ENCODE assay signal across 20 cellular contexts in genomic region chr6:90238663-90239542, GRCh38. TPM values are rescaled to one million over a fixed set of nuclear protein-coding genes. Genes with fewer than 3 reads are reported as not detected.
DNase-seq lines count a peak whose midpoint lies in the region; TF ChIP-seq lines count a peak whose summit lies in the region.
"Had no signal": no experiment of that assay in that cellular context is flagged by ENCODE, and none has a peak within 500 bp of the region (broad histone marks: within the 10 kb centered on the region; RNA-seq: fewer than 3 reads in every experiment).

No MANE protein-coding gene starts in this region.

- no peaks in the 10 kb centered on the region for H3K9me3 ChIP-seq in CD4-positive, alpha-beta memory T cell (ENCODE audit: control insufficient read depth in 1 of 2, low read length in 2 of 2)
- no peaks in the 10 kb centered on the region for H3K9me3 ChIP-seq in KOPT-K1 (ENCODE audit: insufficient read depth, low read length, poor library complexity, severe bottlenecking)
- H3K9me3 ChIP-seq: colonic mucosa, gastroesophageal sphincter, neutrophil, transverse colon had no signal

- no peaks in the 10 kb centered on the region for H3K27me3 Mint-ChIP-seq in CD4-positive, alpha-beta memory T cell
- H3K27me3 Mint-ChIP-seq in activated naive CD8-positive, alpha-beta T cell treated with anti-CD3 and anti-CD28 coated beads for 36 hours, result no peaks in the 10 kb centered on the region
- H3K27me3 Mint-ChIP-seq in nephron (ENCODE audit: low read depth), result no peaks in the 10 kb centered on the region

- DNase-seq in CD4-positive, alpha-beta memory T cell, result no peak
- DNase-seq in activated naive CD8-positive, alpha-beta T cell treated with anti-CD3 and anti-CD28 coated beads for 36 hours, result no peak
- DNase-seq in hypothalamus (lab: John Stamatoyannopoulos, UW) (no peak), NCI-H510A (lab: John Stamatoyannopoulos, UW) (no peak)
- DNase-seq in stimulated activated naive CD4-positive, alpha-beta T cell treated with Interleukin-2 at 50 U/mL for 16 hours (lab: John Stamatoyannopoulos, UW), result no peak
- DNase-seq: anterior cingulate cortex; C1 segment of cervical spinal cord; colonic mucosa; DND-41; mesenchymal stem cell; NCI-H1436; NCI-H446; PC-9; stimulated activated CD4-positive, alpha-beta T cell treated with anti-CD3 and anti-CD28 coated beads, Interleukin-2, amount 100 ng/mL, for 48 hours; transverse colon had no signal

- H3K27me3 ChIP-seq in CD4-positive, alpha-beta memory T cell (ENCODE audit: insufficient read depth, low read length), result no peaks in the 10 kb centered on the region
- H3K27me3 ChIP-seq: colonic mucosa, gastroesophageal sphincter, neutrophil, transverse colon had no signal

- CTCF ChIA-PET in CD4-positive, alpha-beta memory T cell (lab: Charles Lee; ENCODE audit: partially characterized antibody), result interaction anchor here (1.2 to 1.4 kb wide), 2 partner anchors 51 to 240 kb away, joined by 3 read pairs; no protein-coding TSS in a partner anchor

- H3K36me3 ChIP-seq in CD4-positive, alpha-beta memory T cell (ENCODE audit: insufficient read depth, low read length), result no peaks in the 10 kb centered on the region
- H3K36me3 ChIP-seq in KOPT-K1 (ENCODE audit: insufficient read depth, low read length), result no peaks in the 10 kb centered on the region
- H3K36me3 ChIP-seq: colonic mucosa, gastroesophageal sphincter, neutrophil, transverse colon had no signal

- no peaks in the 10 kb centered on the region for H3K9me3 Mint-ChIP-seq in CD4-positive, alpha-beta memory T cell
- peaks cover 5% of the 10 kb centered on the region for H3K9me3 Mint-ChIP-seq in activated naive CD8-positive, alpha-beta T cell treated with anti-CD3 and anti-CD28 coated beads for 36 hours
- no peaks in the 10 kb centered on the region for H3K9me3 Mint-ChIP-seq in nephron

- peak overlapping the region in 3 of 8 donors; percentile 17 to 64 (median 59) for H3K4me3 Mint-ChIP-seq in CD4-positive, alpha-beta memory T cell
- H3K4me3 Mint-ChIP-seq in activated naive CD8-positive, alpha-beta T cell treated with anti-CD3 and anti-CD28 coated beads for 36 hours, result peak overlapping the region; percentile 22
- no peak overlapping the region for H3K4me3 Mint-ChIP-seq in nephron

- peaks cover 49 to 81% (median 65%) of the 10 kb centered on the region in 4 donors for H3K4me1 Mint-ChIP-seq in CD4-positive, alpha-beta memory T cell
- H3K4me1 Mint-ChIP-seq in activated naive CD8-positive, alpha-beta T cell treated with anti-CD3 and anti-CD28 coated beads for 36 hours, result peaks cover 79% of the 10 kb centered on the region
- peaks cover 31% of the 10 kb centered on the region for H3K4me1 Mint-ChIP-seq in nephron

- no peak for TF ChIP-seq CTCF in nephron (IDR thresholded peaks at IDR 0.05; ENCODE audit: unreplicated experiment in 3 of 3)

- peak overlapping the region; percentile 48 to 83 (median 78) for H3K27ac Mint-ChIP-seq in CD4-positive, alpha-beta memory T cell
- H3K27ac Mint-ChIP-seq in activated naive CD8-positive, alpha-beta T cell treated with anti-CD3 and anti-CD28 coated beads for 36 hours, result peak overlapping the region; percentile 91
- H3K27ac Mint-ChIP-seq in nephron, result peak overlapping the region; percentile 42 to 76 (median 68)

- intact Hi-C loops in CD4-positive, alpha-beta memory T cell (cut with micrococcal nuclease), result loop anchor here (2.0 kb wide), 1 partner anchor 14 kb away; no protein-coding TSS in a partner anchor

- peaks cover 73% of the 10 kb centered on the region for H3K4me1 ChIP-seq in CD4-positive, alpha-beta memory T cell (ENCODE audit: insufficient read depth, low read length)
- H3K4me1 ChIP-seq: colonic mucosa had no signal

- H3K4me3 ChIP-seq in CD4-positive, alpha-beta memory T cell (ENCODE audit: low read length in 2 of 2), result no peak overlapping the region
- H3K4me3 ChIP-seq: colonic mucosa, gastroesophageal sphincter, PC-9, transverse colon had no signal

- POLR2A ChIA-PET in CD4-positive, alpha-beta memory T cell (lab: Charles Lee; ENCODE audit: partially characterized antibody), result interaction anchor here (0.9 to 1.6 kb wide), 5 partner anchors 28 to 57 kb away, joined by 3 to 7 read pairs (median 3); partner anchors contain the start of gene BACH2

- H3K27ac ChIP-seq in CD4-positive, alpha-beta memory T cell (ENCODE audit: low read depth, low read length), result no peak overlapping the region
- H3K27ac ChIP-seq in KOPT-K1 (ENCODE audit: low read depth, low read length, poor library complexity, severe bottlenecking), result peak overlapping the region; percentile 48
- H3K27ac ChIP-seq: colonic mucosa, epithelial cell of prostate, gastroesophageal sphincter, neutrophil, PC-9, transverse colon had no signal

- H3K36me3 Mint-ChIP-seq in CD4-positive, alpha-beta memory T cell, result peaks cover 0 to 2% of the 10 kb centered on the region in 2 donors
- peaks cover 67% of the 10 kb centered on the region for H3K36me3 Mint-ChIP-seq in activated naive CD8-positive, alpha-beta T cell treated with anti-CD3 and anti-CD28 coated beads for 36 hours
- peaks cover 12% of the 10 kb centered on the region for H3K36me3 Mint-ChIP-seq in nephron (ENCODE audit: low read depth)

RNA-seq across cellular contexts. Expression of gene BACH2, which starts 57.7 kb away (rescaled TPM):
- 10 to 100 TPM; 44.4 to 48.0 TPM for total RNA-seq in CD4-positive, alpha-beta memory T cell
- 1 to 10 TPM; 6.5 to 7.2 TPM for polyA plus RNA-seq in CD4-positive, alpha-beta memory T cell
- total RNA-seq in activated naive CD8-positive, alpha-beta T cell treated with anti-CD3 and anti-CD28 coated beads for 36 hours, result 10 to 100 TPM; 73.1 to 78.0 TPM
